Comparison of ENCODE assay signal across 8 cellular contexts in genomic region chr15:70763950-70764730, GRCh38. TPM values are rescaled to one million over a fixed set of nuclear protein-coding genes. Genes with fewer than 3 reads are reported as not detected.
DNase-seq lines count a peak whose midpoint lies in the region; ATAC-seq and TF ChIP-seq lines count a peak whose summit lies in the region.

No MANE protein-coding gene starts in this region.

- H3K27ac ChIP-seq in heart left ventricle = peak overlapping the region; percentile 33 to 99 (median 96)
- H3K27ac ChIP-seq in brain microvascular endothelial cell = peak overlapping the region; percentile 96
- H3K27ac ChIP-seq in mesenchymal stem cell (ENCODE audit: low read length, poor library complexity, severe bottlenecking) = peak overlapping the region; percentile 89
- peak overlapping the region; percentile 72 for H3K27ac ChIP-seq in urinary bladder (ENCODE audit: low read depth)

- intact Hi-C loops in heart left ventricle (cut with DNase I) (loop anchor here in 5 of 10 donors (1.0 to 10.0 kb wide), 7 partner anchors 13 to 82 kb away; no protein-coding TSS in a partner anchor), cardiac septum (cut with DNase I) (loop anchor here (5.0 kb wide), 1 partner anchor 33 kb away; no protein-coding TSS in a partner anchor)

- TF ChIP-seq CTCF in heart left ventricle (IDR thresholded peaks at IDR 0.05) = no peak
- no peak for TF ChIP-seq CTCF in brain microvascular endothelial cell (IDR thresholded peaks at IDR 0.05; ENCODE audit: low read depth, low read length, missing control alignments)

- peak overlapping the region in 1 of 2 experiments; percentile 49 for H3K4ac ChIP-seq in mesenchymal stem cell (ENCODE audit: low read depth in 1 of 2, low read length in 2 of 2)

- H3K4me1 ChIP-seq in heart left ventricle (peaks cover 0 to 69% (median 37%) of the 10 kb centered on the region in 12 donors), mesenchymal stem cell (ENCODE audit: control insufficient read depth, insufficient read depth, low read depth, low read length) (peaks cover 1% of the 10 kb centered on the region), urinary bladder (ENCODE audit: insufficient read depth) (no peaks in the 10 kb centered on the region)

- H3K27me3 ChIP-seq in heart left ventricle (no peaks in the 10 kb centered on the region), brain microvascular endothelial cell (replicated peaks) (no peaks in the 10 kb centered on the region), mesenchymal stem cell (ENCODE audit: control insufficient read depth in 1 of 2, insufficient read depth in 1 of 2, low read length in 2 of 2) (no peaks in the 10 kb centered on the region)

- H4K91ac ChIP-seq in mesenchymal stem cell (ENCODE audit: low read length) = no peak overlapping the region

- H3K9me3 ChIP-seq in heart left ventricle (no peaks in the 10 kb centered on the region), mesenchymal stem cell (ENCODE audit: control insufficient read depth, low read length) (no peaks in the 10 kb centered on the region)

- no peaks in the 10 kb centered on the region for H3K79me1 ChIP-seq in mesenchymal stem cell (replicated peaks; ENCODE audit: low read length, poor library complexity, severe bottlenecking)

- TF ChIP-seq POLR2A in heart left ventricle (IDR thresholded peaks at IDR 0.05) = no peak

- no peak overlapping the region for H3K14ac ChIP-seq in mesenchymal stem cell (ENCODE audit: low read length in 2 of 2)

- peak overlapping the region; percentile 93 for H3K9ac ChIP-seq in mesenchymal stem cell (ENCODE audit: low read length)

- H3K4me2 ChIP-seq in mesenchymal stem cell (ENCODE audit: low read length, poor library complexity, severe bottlenecking) = peak overlapping the region; percentile 79

- no peak overlapping the region for H2AFZ ChIP-seq in mesenchymal stem cell (ENCODE audit: low read depth, low read length)

- WGBS in heart left ventricle, 4 donors = 16 to 22% (median 20%) methylated on average over 17 of the region's 17 CpGs
- WGBS in mesenchymal stem cell = 5% methylated on average over 11 of the region's 17 CpGs
- 10% methylated on average over 17 of the region's 17 CpGs for WGBS in urinary bladder

- no peak overlapping the region for H2BK15ac ChIP-seq in mesenchymal stem cell (ENCODE audit: low read depth, poor library complexity, severe bottlenecking)

- ATAC-seq in heart left ventricle (no peak), left lobe of liver (no peak), GM21825 (IDR thresholded peaks at IDR 0.05; ENCODE audit: unreplicated experiment) (no peak)

- no peak overlapping the region for H2AK5ac ChIP-seq in mesenchymal stem cell (ENCODE audit: low read length, severe bottlenecking)

- DNase-seq in heart left ventricle (no peak), cardiac septum (ENCODE audit: low spot score) (no peak), brain microvascular endothelial cell (no peak), mesenchymal stem cell (no peak), left lobe of liver (ENCODE audit: low spot score) (no peak), OCI-M2 (lab: John Stamatoyannopoulos, UW; ENCODE audit: unreplicated experiment) (no peak)

- H2BK12ac ChIP-seq in mesenchymal stem cell (ENCODE audit: low read length in 2 of 2) = no peak overlapping the region

- no peak overlapping the region for H2BK120ac ChIP-seq in mesenchymal stem cell (ENCODE audit: low read depth, low read length)

- H3K23ac ChIP-seq in mesenchymal stem cell (ENCODE audit: low read length in 2 of 2) = no peak overlapping the region

- peak overlapping the region; percentile 12 to 30 for H3K18ac ChIP-seq in mesenchymal stem cell (ENCODE audit: low read depth in 1 of 2, low read length in 2 of 2)

- H3K4me3 ChIP-seq in heart left ventricle (peak overlapping the region; percentile 71 to 97 (median 90)), brain microvascular endothelial cell (ENCODE audit: low read depth, low read length) (peak overlapping the region; percentile 88), mesenchymal stem cell (ENCODE audit: insufficient read depth in 1 of 2, low read depth in 1 of 2, low read length in 2 of 2) (peak overlapping the region; percentile 48 to 94), urinary bladder (ENCODE audit: low read depth, low read length) (peak overlapping the region; percentile 89)

- H3K36me3 ChIP-seq in heart left ventricle (peaks cover 0 to 2% (median 0%) of the 10 kb centered on the region in 9 donors), brain microvascular endothelial cell (replicated peaks) (peaks cover 5% of the 10 kb centered on the region), mesenchymal stem cell (ENCODE audit: control insufficient read depth in 1 of 2, insufficient read depth in 2 of 2, low read depth in 1 of 2, low read length in 2 of 2) (peaks cover 0 to 5% of the 10 kb centered on the region in 2 experiments), urinary bladder (ENCODE audit: insufficient read depth) (no peaks in the 10 kb centered on the region)

- peak overlapping the region; percentile 8 for H2BK5ac ChIP-seq in mesenchymal stem cell (ENCODE audit: low read depth, low read length, poor library complexity, severe bottlenecking)

- H4K8ac ChIP-seq in mesenchymal stem cell (ENCODE audit: low read length) = no peak overlapping the region

- in situ Hi-C loops in brain microvascular endothelial cell (cut with HindIII; ENCODE audit: low pct_ligation_motif_present, low sequenced_read_pairs) = no loop called here

RNA-seq across cellular contexts. Expression of gene UACA, which starts 0.8 kb away (rescaled TPM):
- total RNA-seq in heart left ventricle = 10 to 100 TPM; 23.9 to 57.1 (median 51.2) TPM
- polyA plus RNA-seq in heart left ventricle = 10 to 100 TPM; 10.7 to 41.4 TPM
- 78.0 TPM for total RNA-seq in cardiac septum
- polyA plus RNA-seq in mesenchymal stem cell (2013, experiment 1 of 2) = 56.0 TPM
- 52.3 TPM for polyA plus RNA-seq in mesenchymal stem cell (2013, experiment 2 of 2)
- total RNA-seq in urinary bladder = 195 TPM
- 12.8 TPM for polyA plus RNA-seq in urinary bladder
- total RNA-seq in left lobe of liver = 13.7 TPM
